In genomic region chr12:108563804-108564151, GRCh38 we compare ENCODE assay signal across 8 cellular contexts. TPM values are rescaled to one million over a fixed set of nuclear protein-coding genes. Genes with fewer than 3 reads are reported as not detected.
DNase-seq lines count a peak whose midpoint lies in the region; ATAC-seq lines count a peak whose summit lies in the region.

No MANE protein-coding gene starts in this region.

- POLR2A ChIA-PET in activated CD4-positive, alpha-beta memory T cell treated with anti-CD3 and anti-CD28 coated beads, Interleukin-2, amount 10 ng/mL, durations not matched to agents 7 days and 5 days (lab: Charles Lee): interaction anchor here (0.6 to 15.5 kb wide), 4 partner anchors 54 to 90 kb away, joined by 3 to 385 read pairs (median 22); partner anchors contain the start of gene SELPLG

- DNase-seq in T-helper 2 cell treated with Interferon-gamma antibody and Interleukin-4, amounts not matched to agents 5 μg/mL and 100 μg/mL, for 36 hours (ENCODE audit: low spot score): no peak
- no peak for DNase-seq in T-helper 2 cell
- no peak for DNase-seq in activated CD4-positive, alpha-beta memory T cell treated with anti-CD3 and anti-CD28 coated beads, Interleukin-2, amount 10 ng/mL, durations not matched to agents 7 days and 5 days
- no peak for DNase-seq in KG1 (lab: John Stamatoyannopoulos, UW)
- no peak for DNase-seq in OCI-M1 (lab: John Stamatoyannopoulos, UW)

- H3K27ac Mint-ChIP-seq in T-helper 2 cell treated with Interferon-gamma antibody and Interleukin-4, amounts not matched to agents 5 μg/mL and 100 μg/mL, for 36 hours: peak overlapping the region; percentile 99
- peak overlapping the region; percentile 90 for H3K27ac Mint-ChIP-seq in activated CD4-positive, alpha-beta memory T cell treated with anti-CD3 and anti-CD28 coated beads, Interleukin-2, amount 10 ng/mL, durations not matched to agents 7 days and 5 days

- ATAC-seq in GM21390 (IDR thresholded peaks at IDR 0.05; ENCODE audit: unreplicated experiment): no peak

- CTCF ChIA-PET in activated CD4-positive, alpha-beta memory T cell treated with anti-CD3 and anti-CD28 coated beads, Interleukin-2, amount 10 ng/mL, durations not matched to agents 7 days and 5 days (lab: Charles Lee): interaction anchor here (0.6 to 3.4 kb wide), 10 partner anchors 54 to 523 kb away, joined by 3 to 34 read pairs (median 6); no protein-coding TSS in a partner anchor

- H3K4me3 ChIP-seq in iPS-18a (ENCODE audit: low read length): peak overlapping the region; percentile 93
- peak overlapping the region; percentile 62 to 100 for H3K4me3 ChIP-seq in stomach smooth muscle (ENCODE audit: low read length in 2 of 2)

- no peaks in the 10 kb centered on the region for H3K27me3 ChIP-seq in iPS-18a (ENCODE audit: control insufficient read depth, insufficient read depth, low read length)
- no peaks in the 10 kb centered on the region for H3K27me3 ChIP-seq in stomach smooth muscle (ENCODE audit: control insufficient read depth in 1 of 2, insufficient read depth in 2 of 2, low read length in 2 of 2)

- peaks cover 41% of the 10 kb centered on the region for H3K36me3 Mint-ChIP-seq in T-helper 2 cell treated with Interferon-gamma antibody and Interleukin-4, amounts not matched to agents 5 μg/mL and 100 μg/mL, for 36 hours (ENCODE audit: low read depth)
- peaks cover 56% of the 10 kb centered on the region for H3K36me3 Mint-ChIP-seq in activated CD4-positive, alpha-beta memory T cell treated with anti-CD3 and anti-CD28 coated beads, Interleukin-2, amount 10 ng/mL, durations not matched to agents 7 days and 5 days (ENCODE audit: low read depth)

- no peak overlapping the region for H3K9ac ChIP-seq in iPS-18a (ENCODE audit: low read length)
- peak overlapping the region in 1 of 2 donors; percentile 29 for H3K9ac ChIP-seq in stomach smooth muscle (ENCODE audit: low read length in 2 of 2)

- no peaks in the 10 kb centered on the region for H3K27me3 Mint-ChIP-seq in T-helper 2 cell treated with Interferon-gamma antibody and Interleukin-4, amounts not matched to agents 5 μg/mL and 100 μg/mL, for 36 hours (ENCODE audit: low read depth)
- no peaks in the 10 kb centered on the region for H3K27me3 Mint-ChIP-seq in activated CD4-positive, alpha-beta memory T cell treated with anti-CD3 and anti-CD28 coated beads, Interleukin-2, amount 10 ng/mL, durations not matched to agents 7 days and 5 days

- H3K4me1 Mint-ChIP-seq in T-helper 2 cell treated with Interferon-gamma antibody and Interleukin-4, amounts not matched to agents 5 μg/mL and 100 μg/mL, for 36 hours (ENCODE audit: low read depth): peaks cover 31% of the 10 kb centered on the region
- H3K4me1 Mint-ChIP-seq in activated CD4-positive, alpha-beta memory T cell treated with anti-CD3 and anti-CD28 coated beads, Interleukin-2, amount 10 ng/mL, durations not matched to agents 7 days and 5 days: peaks cover 66% of the 10 kb centered on the region

- H3K9me3 Mint-ChIP-seq in T-helper 2 cell treated with Interferon-gamma antibody and Interleukin-4, amounts not matched to agents 5 μg/mL and 100 μg/mL, for 36 hours: no peaks in the 10 kb centered on the region
- H3K9me3 Mint-ChIP-seq in activated CD4-positive, alpha-beta memory T cell treated with anti-CD3 and anti-CD28 coated beads, Interleukin-2, amount 10 ng/mL, durations not matched to agents 7 days and 5 days: no peaks in the 10 kb centered on the region

- peak overlapping the region; percentile 99 for H3K4me3 Mint-ChIP-seq in T-helper 2 cell treated with Interferon-gamma antibody and Interleukin-4, amounts not matched to agents 5 μg/mL and 100 μg/mL, for 36 hours
- H3K4me3 Mint-ChIP-seq in activated CD4-positive, alpha-beta memory T cell treated with anti-CD3 and anti-CD28 coated beads, Interleukin-2, amount 10 ng/mL, durations not matched to agents 7 days and 5 days: peak overlapping the region; percentile 100

- H3K4me1 ChIP-seq in iPS-18a (ENCODE audit: control insufficient read depth, low read depth, low read length) (peaks cover 13% of the 10 kb centered on the region), stomach smooth muscle (ENCODE audit: control insufficient read depth, insufficient read depth, low read length) (peaks cover 46% of the 10 kb centered on the region)

- H3K27ac ChIP-seq in iPS-18a (ENCODE audit: low read length): no peak overlapping the region
- H3K27ac ChIP-seq in stomach smooth muscle (ENCODE audit: low read length): peak overlapping the region; percentile 91

- H3K9me3 ChIP-seq in iPS-18a (ENCODE audit: control insufficient read depth, low read depth, low read length): no peaks in the 10 kb centered on the region
- no peaks in the 10 kb centered on the region for H3K9me3 ChIP-seq in stomach smooth muscle (ENCODE audit: control insufficient read depth in 2 of 2, low read length in 2 of 2)

- peaks cover 47% of the 10 kb centered on the region for H3K36me3 ChIP-seq in iPS-18a (ENCODE audit: control insufficient read depth, low read depth, low read length)
- peaks cover 38 to 41% of the 10 kb centered on the region in 2 donors for H3K36me3 ChIP-seq in stomach smooth muscle (ENCODE audit: control insufficient read depth in 2 of 2, insufficient read depth in 2 of 2, low read length in 2 of 2)

RNA-seq across cellular contexts. Expression of gene ISCU, which starts 1.4 kb away (rescaled TPM):
- 10 to 100 TPM; 69.9 to 74.1 TPM for total RNA-seq in activated CD4-positive, alpha-beta memory T cell treated with anti-CD3 and anti-CD28 coated beads, Interleukin-2, amount 10 ng/mL, durations not matched to agents 7 days and 5 days

RNA-seq across cellular contexts. Expression of gene SART3, which starts 2.8 kb away (rescaled TPM):
- 10 to 100 TPM; 68.9 to 70.3 TPM for total RNA-seq in activated CD4-positive, alpha-beta memory T cell treated with anti-CD3 and anti-CD28 coated beads, Interleukin-2, amount 10 ng/mL, durations not matched to agents 7 days and 5 days

RNA-seq across cellular contexts. Expression of gene TMEM119, which starts 34.1 kb away (rescaled TPM):
- 1 to 10 TPM in 1 of 2 experiments, under 1 TPM in 1; 0.80 to 1.0 TPM for total RNA-seq in activated CD4-positive, alpha-beta memory T cell treated with anti-CD3 and anti-CD28 coated beads, Interleukin-2, amount 10 ng/mL, durations not matched to agents 7 days and 5 days

RNA-seq across cellular contexts. Expression of gene FICD, which starts 48.7 kb away (rescaled TPM):
- total RNA-seq in activated CD4-positive, alpha-beta memory T cell treated with anti-CD3 and anti-CD28 coated beads, Interleukin-2, amount 10 ng/mL, durations not matched to agents 7 days and 5 days: 1 to 10 TPM; 6.3 to 7.1 TPM
